In the genomic region with DNA sequence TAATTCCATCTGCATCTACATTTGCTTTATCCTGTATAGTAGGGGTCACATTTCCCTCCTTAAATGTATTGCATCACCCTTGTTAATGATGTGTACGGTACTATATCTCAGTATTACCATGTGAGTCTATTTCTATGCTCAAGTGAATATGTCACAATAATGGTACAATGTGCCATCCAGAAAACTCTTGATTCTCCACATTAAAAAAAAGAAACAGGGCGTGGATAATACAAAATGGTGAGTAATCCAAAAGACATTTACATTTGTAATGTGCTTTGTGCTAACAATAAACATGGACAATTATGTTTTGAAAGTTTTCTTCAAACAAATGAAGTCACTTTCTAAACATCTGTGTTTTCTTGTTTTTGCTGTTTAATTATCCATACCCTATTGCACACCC, we compare ENCODE assay signal across 1 cellular context.
TF ChIP-seq lines count a peak whose summit lies in the region.

No MANE protein-coding gene starts in this region.

TF ChIP-seq in SK-N-SH treated with all-trans-retinoic acid at 6 μM for 48 hours, 23 proteins besides CTCF, POLR2A, EP300 and RAD21 (continued from another document):
- TF ChIP-seq, protein P1, sequence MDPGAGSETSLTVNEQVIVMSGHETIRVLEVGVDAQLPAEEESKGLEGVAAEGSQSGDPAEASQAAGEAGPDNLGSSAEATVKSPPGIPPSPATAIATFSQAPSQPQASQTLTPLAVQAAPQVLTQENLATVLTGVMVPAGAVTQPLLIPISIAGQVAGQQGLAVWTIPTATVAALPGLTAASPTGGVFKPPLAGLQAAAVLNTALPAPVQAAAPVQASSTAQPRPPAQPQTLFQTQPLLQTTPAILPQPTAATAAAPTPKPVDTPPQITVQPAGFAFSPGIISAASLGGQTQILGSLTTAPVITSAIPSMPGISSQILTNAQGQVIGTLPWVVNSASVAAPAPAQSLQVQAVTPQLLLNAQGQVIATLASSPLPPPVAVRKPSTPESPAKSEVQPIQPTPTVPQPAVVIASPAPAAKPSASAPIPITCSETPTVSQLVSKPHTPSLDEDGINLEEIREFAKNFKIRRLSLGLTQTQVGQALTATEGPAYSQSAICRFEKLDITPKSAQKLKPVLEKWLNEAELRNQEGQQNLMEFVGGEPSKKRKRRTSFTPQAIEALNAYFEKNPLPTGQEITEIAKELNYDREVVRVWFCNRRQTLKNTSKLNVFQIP (CRISPR knock-in tag; IDR thresholded peaks at IDR 0.05; ENCODE audit: borderline replicate concordance, low read depth) = no peak
- TF ChIP-seq SNAI2 (CRISPR knock-in tag; IDR thresholded peaks at IDR 0.05) = no peak
- no peak for TF ChIP-seq ZNF8 (CRISPR knock-in tag; IDR thresholded peaks at IDR 0.05)
- no peak for TF ChIP-seq PATZ1 (CRISPR knock-in tag; IDR thresholded peaks at IDR 0.05; ENCODE audit: borderline replicate concordance)
- no peak for TF ChIP-seq CSRNP3 (CRISPR knock-in tag; IDR thresholded peaks at IDR 0.05)
- TF ChIP-seq TSHZ2 (CRISPR knock-in tag; IDR thresholded peaks at IDR 0.05) = no peak
- no peak for TF ChIP-seq CREB5 (CRISPR knock-in tag; IDR thresholded peaks at IDR 0.05; ENCODE audit: low read depth)
- TF ChIP-seq ZC3H10 (CRISPR knock-in tag; IDR thresholded peaks at IDR 0.05) = no peak
- TF ChIP-seq CSDC2 (CRISPR knock-in tag; IDR thresholded peaks at IDR 0.05) = no peak
- no peak for TF ChIP-seq ZFP3 (CRISPR knock-in tag; IDR thresholded peaks at IDR 0.05)
TF ChIP-seq in SK-N-SH treated with all-trans-retinoic acid at 6 μM for 48 hours: peak in this region for 0.
